In genomic region chr14:104166698-104167097, GRCh38 we compare ENCODE assay signal across 29 cellular contexts.
"Had no signal": no experiment of that assay in that cellular context is flagged by ENCODE, and none has a peak within 500 bp of the region (broad histone marks: within the 10 kb centered on the region; RNA-seq: fewer than 3 reads in every experiment).

No MANE protein-coding gene starts in this region.

- H3K36me3 ChIP-seq: adrenal gland, esophagus muscularis mucosa, gastrocnemius medialis had no signal

- H3K4me3 ChIP-seq: adrenal gland, body of pancreas, esophagus muscularis mucosa, gastrocnemius medialis, heart left ventricle had no signal

- H3K4me1 ChIP-seq: adrenal gland, foreskin keratinocyte, gastrocnemius medialis had no signal

- H3K27ac ChIP-seq: adrenal gland, body of pancreas, esophagus muscularis mucosa, foreskin keratinocyte, gastrocnemius medialis, heart left ventricle had no signal

- H3K9me3 ChIP-seq: adrenal gland, body of pancreas, esophagus muscularis mucosa, gastrocnemius medialis, heart left ventricle had no signal

- H3K27me3 ChIP-seq: adrenal gland, body of pancreas, heart left ventricle had no signal

- DNase-seq: activated CD4-positive, alpha-beta memory T cell treated with anti-CD3 and anti-CD28 coated beads, Interleukin-2, amount 10 ng/mL, durations not matched to agents 7 days and 5 days; activated CD4-positive, alpha-beta T cell treated with anti-CD3 and anti-CD28 coated beads for 36 hours; activated CD4-positive, alpha-beta T cell treated with anti-CD3 and anti-CD28 coated beads, Interleukin-2, amount 10 ng/mL, durations not matched to agents 7 days and 5 days; activated CD4-positive, alpha-beta T cell treated with anti-CD3 and anti-CD28 coated beads, Interleukin-2, amount 50 U/mL, for 4 hours; activated CD4-positive, CD25-positive, alpha-beta regulatory T cell; activated CD4-positive, CD25-positive, alpha-beta regulatory T cell treated with anti-CD3 and anti-CD28 coated beads, Interleukin-2, amount 50 U/mL, for 72 hours; activated CD8-positive, alpha-beta memory T cell treated with anti-CD3 and anti-CD28 coated beads for 24 hours; activated effector memory CD4-positive, alpha-beta T cell treated with Interleukin-2 at 50 U/mL for 16 hours; activated gamma-delta T cell treated with Interleukin-2 at 50 U/mL for 16 hours; activated naive CD4-positive, alpha-beta T cell treated with Interleukin-2 at 50 U/mL for 16 hours; activated naive CD8-positive, alpha-beta T cell treated with anti-CD3 and anti-CD28 coated beads for 36 hours; activated naive CD8-positive, alpha-beta T cell treated with anti-CD3 and anti-CD28 coated beads, Interleukin-2, amount 50 U/mL, for 24 hours; activated T-cell treated with anti-CD3 and anti-CD28 coated beads, Interleukin-2, amount 50 U/mL, for 4 hours; adrenal gland; amygdala; aorta; body of pancreas; cortex of kidney; dermis blood vessel endothelial cell; effector CD4-positive, alpha-beta T cell; effector memory CD8-positive, alpha-beta T cell; erythroblast; foreskin keratinocyte; gastrocnemius medialis; glutamatergic neuron; heart left ventricle; T-helper 2 cell had no signal

- ATAC-seq: activated CD4-positive, alpha-beta T cell treated with anti-CD3 and anti-CD28 coated beads for 36 hours; activated naive CD8-positive, alpha-beta T cell treated with anti-CD3 and anti-CD28 coated beads, Interleukin-2, amount 50 U/mL, for 24 hours; activated T-cell treated with anti-CD3 and anti-CD28 coated beads, Interleukin-2, amount 50 U/mL, for 4 hours; activated T-helper 17 cell treated with anti-CD3 and anti-CD28 coated beads, Interleukin-2, amount 50 U/mL, for 72 hours; body of pancreas; effector memory CD8-positive, alpha-beta T cell; foreskin keratinocyte; gastrocnemius medialis; heart left ventricle had no signal
